ENCODE assay signal across 12 cellular contexts in the genomic region with DNA sequence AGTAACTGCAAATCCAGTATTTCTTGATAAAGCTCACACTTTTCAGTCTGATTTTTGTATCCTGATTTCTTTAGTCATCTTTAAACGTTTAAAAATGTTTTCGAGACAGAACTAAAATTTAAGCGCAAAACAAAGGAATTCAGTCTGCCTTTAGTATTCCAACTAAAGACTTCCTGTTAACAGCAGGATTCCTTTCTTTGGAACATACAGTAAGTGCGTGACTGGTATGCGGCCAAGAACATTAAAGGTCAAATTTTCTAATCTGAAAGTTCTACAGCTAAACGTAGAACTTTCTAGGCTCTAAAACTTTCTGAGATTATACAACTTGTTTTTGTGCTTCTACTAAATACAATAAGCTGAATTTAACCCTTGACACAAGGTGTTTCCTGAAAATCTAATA. TPM values are rescaled to one million over a fixed set of nuclear protein-coding genes. Genes with fewer than 3 reads are reported as not detected.
DNase-seq lines count a peak whose midpoint lies in the region; ATAC-seq, FAIRE-seq and TF ChIP-seq lines count a peak whose summit lies in the region.
"Had no signal": no experiment of that assay in that cellular context is flagged by ENCODE, and none has a peak within 500 bp of the region (broad histone marks: within the 10 kb centered on the region; RNA-seq: fewer than 3 reads in every experiment).

No MANE protein-coding gene starts in this region.

- no peaks in the 10 kb centered on the region for H3K9me3 ChIP-seq in IMR-90 (ENCODE audit: control insufficient read depth, insufficient read depth, low read length)
- H3K9me3 ChIP-seq in H1 (ENCODE audit: insufficient read depth in 2 of 2, low read depth in 1 of 2, low read length in 1 of 2): no peaks in the 10 kb centered on the region
- H3K9me3 ChIP-seq in subcutaneous abdominal adipose tissue (ENCODE audit: control insufficient read depth in 5 of 5, low read length in 5 of 5): no peaks in the 10 kb centered on the region

- H3K23me2 ChIP-seq in H1 (ENCODE audit: low read depth, low read length): no peaks in the 10 kb centered on the region

- TF ChIP-seq POLR2A in IMR-90 (IDR thresholded peaks at IDR 0.05; ENCODE audit: low read depth, low read length) (no peak), H1 (IDR thresholded peaks at IDR 0.05; ENCODE audit: control extremely low read depth in 1 of 2, low read depth in 2 of 2, low read length in 2 of 2) (no peak)

- H2BK12ac ChIP-seq in H1 (ENCODE audit: low read depth, low read length): no peak overlapping the region

- no peak overlapping the region for H2AK5ac ChIP-seq in IMR-90 (ENCODE audit: low read depth, low read length)
- no peak overlapping the region for H2AK5ac ChIP-seq in H1 (ENCODE audit: low read depth, low read length)

- H3K18ac ChIP-seq in IMR-90 (ENCODE audit: low read depth, low read length) (no peak overlapping the region), H1 (ENCODE audit: extremely low read depth, low read length) (no peak overlapping the region)

- intact Hi-C loops in IMR-90 (cut with micrococcal nuclease): loop anchor here (10.0 kb wide), 1 partner anchor 277 kb away; no protein-coding TSS in a partner anchor

- peak overlapping the region; percentile 50 for H3K4me2 ChIP-seq in IMR-90 (ENCODE audit: low read depth, low read length)
- peak overlapping the region in 1 of 2 experiments; percentile 37; a peak in 2 of 4 replicates for H3K4me2 ChIP-seq in H1 (ENCODE audit: insufficient read depth in 1 of 2, low read depth in 2 of 2, low read length in 2 of 2)

- BruUV-seq in IMR-90 (replicated peaks; lab: Mats Ljungman, UMichigan): no TSS peak

- WGBS in IMR-90 (ENCODE audit: extremely low coverage in 2 of 2, insufficient read length in 1 of 2), 2 experiments: 40% methylated on average over 2 of the region's 6 CpGs; no CpG with 5 or more reads in 1 of the 2 experiments
- 20% methylated on average over 6 of the region's 6 CpGs; no CpG with 5 or more reads in 1 of the 2 experiments for WGBS in H1 (ENCODE audit: extremely low coverage in 1 of 2, insufficient coverage in 1 of 2, insufficient read length in 1 of 2, insufficient replicate concordance in 2 of 2, low coverage in 1 of 2, low lambda C conversion rate in 2 of 2, missing lambda C conversion rate in 1 of 2), 2 experiments

- FAIRE-seq in H1 (lab: Jason Lieb, UNC): peak; percentile 68
- FAIRE-seq: G401.6 had no signal

- H4K5ac ChIP-seq in IMR-90 (ENCODE audit: low read depth, low read length) (no peak overlapping the region), H1 (ENCODE audit: insufficient read length, low read depth, low read length) (no peak overlapping the region)

- POLR2A ChIA-PET in IMR-90 (lab: Charles Lee; ENCODE audit: unreplicated experiment): no interaction called here
- POLR2A ChIA-PET in H1 (lab: Charles Lee; ENCODE audit: partially characterized antibody): interaction anchor here (0.5 to 6.8 kb wide), 7 partner anchors 8 to 98 kb away, joined by 3 to 70 read pairs (median 7); partner anchors contain the start of genes ATL1 and SAV1

- no peak overlapping the region for H2AFZ ChIP-seq in IMR-90 (replicated peaks; ENCODE audit: low read length, poor library complexity)
- H2AFZ ChIP-seq in H1 (ENCODE audit: low read length): no peak overlapping the region

- H3K9ac ChIP-seq in IMR-90 (ENCODE audit: low read depth, low read length) (0 out of 2 replicates have a peak overlapping the region, but pooled peaks have one; percentile 29), H1 (replicated peaks in 1 of 4; ENCODE audit: extremely low read depth in 1 of 4, low read depth in 3 of 4, low read length in 3 of 4) (no peak overlapping the region), subcutaneous abdominal adipose tissue (ENCODE audit: low read length in 5 of 5) (peak overlapping the region; percentile 2 to 44 (median 21))

- dilution Hi-C loops in IMR-90 (cut with HindIII; ENCODE audit: low sequenced_read_pairs, unreplicated experiment): no loop called here

- TF ChIP-seq CTCF in IMR-90 (conservative IDR thresholded peaks at IDR 0.05; ENCODE audit: low read depth, low read length): no peak
- no peak for TF ChIP-seq CTCF in H1 (IDR thresholded peaks at IDR 0.05; ENCODE audit: control extremely low read depth in 1 of 3, insufficient read depth in 1 of 3, low read depth in 1 of 3, low read length in 3 of 3)

- H3K23ac ChIP-seq in IMR-90 (ENCODE audit: low read depth, low read length) (peak overlapping the region; percentile 41; the same call in 1 of the 2 replicates), H1 (ENCODE audit: insufficient read length) (no peak overlapping the region)

- peaks cover 9% of the 10 kb centered on the region for H3K36me3 ChIP-seq in IMR-90 (ENCODE audit: control insufficient read depth, insufficient read depth, low read length)
- H3K36me3 ChIP-seq in H1 (ENCODE audit: control insufficient read depth in 2 of 4, insufficient read depth in 4 of 4, low read length in 3 of 4): peaks cover 2 to 12% (median 10%) of the 10 kb centered on the region in 4 experiments; a peak in 4 of 8 replicates
- peaks cover 0 to 9% (median 6%) of the 10 kb centered on the region in 5 donors for H3K36me3 ChIP-seq in subcutaneous abdominal adipose tissue (ENCODE audit: control insufficient read depth in 5 of 5, insufficient read depth in 5 of 5, low read length in 5 of 5)

- H2BK15ac ChIP-seq in IMR-90 (ENCODE audit: low read depth, low read length): no peak overlapping the region
- no peak overlapping the region for H2BK15ac ChIP-seq in H1 (ENCODE audit: low read length)

- ATAC-seq in IMR-90 (ENCODE audit: low read depth) (peak; percentile 71), GM19452 (IDR thresholded peaks at IDR 0.05; ENCODE audit: unreplicated experiment) (no peak)
- ATAC-seq: effector memory CD8-positive, alpha-beta T cell had no signal

- H2BK5ac ChIP-seq in IMR-90 (ENCODE audit: low read depth, low read length, poor library complexity, severe bottlenecking): peak overlapping the region; percentile 44
- no peak overlapping the region for H2BK5ac ChIP-seq in H1 (ENCODE audit: low read depth, low read length)

- H3K14ac ChIP-seq in IMR-90 (replicated peaks; ENCODE audit: low read depth, low read length) (no peak overlapping the region), H1 (ENCODE audit: insufficient read length) (no peak overlapping the region)

- H2BK20ac ChIP-seq in IMR-90 (ENCODE audit: low read depth, low read length): no peak overlapping the region
- no peak overlapping the region for H2BK20ac ChIP-seq in H1 (ENCODE audit: low read length)

- H3K27me3 ChIP-seq in IMR-90 (ENCODE audit: control insufficient read depth, insufficient read depth, low read length) (no peaks in the 10 kb centered on the region), H1 (replicated peaks in 1 of 4; ENCODE audit: control insufficient read depth in 3 of 4, extremely low read depth in 1 of 4, insufficient read depth in 3 of 4, low read length in 3 of 4) (no peaks in the 10 kb centered on the region), subcutaneous abdominal adipose tissue (ENCODE audit: control insufficient read depth in 5 of 5, insufficient read depth in 4 of 5, low read length in 5 of 5) (no peaks in the 10 kb centered on the region)

- in situ Hi-C loops in IMR-90 (cut with MboI; ENCODE audit: low sequenced_read_pairs): no loop called here

- H3K9me1 ChIP-seq in IMR-90 (ENCODE audit: insufficient read depth, low read length): no peaks in the 10 kb centered on the region

- H3K56ac ChIP-seq in IMR-90 (ENCODE audit: extremely low read depth, insufficient read depth, low read length) (no peak overlapping the region), H1 (replicated peaks; ENCODE audit: insufficient read length, low read depth, low read length) (no peak overlapping the region)

- H4K20me1 ChIP-seq in IMR-90 (ENCODE audit: insufficient read depth, low read length) (peaks cover 11% of the 10 kb centered on the region; the same call in 1 of the 2 replicates), H1 (replicated peaks in 1 of 2; ENCODE audit: control insufficient read depth in 1 of 2, insufficient read depth in 2 of 2, low read length in 2 of 2) (peaks cover 0 to 4% of the 10 kb centered on the region in 2 experiments)

- H3K79me1 ChIP-seq in IMR-90 (ENCODE audit: low read depth in 1 of 2, low read length in 2 of 2) (peaks cover 27 to 72% of the 10 kb centered on the region in 2 experiments), H1 (ENCODE audit: low read depth, low read length) (no peaks in the 10 kb centered on the region; the same call in 1 of the 2 replicates)

- H3K4me3 ChIP-seq in IMR-90 (ENCODE audit: insufficient read depth, low read depth, low read length): no peak overlapping the region
- H3K4me3 ChIP-seq in H1 (ENCODE audit: extremely low read depth in 1 of 4, insufficient read depth in 2 of 4, low read depth in 3 of 4, low read length in 4 of 4): peak overlapping the region in 1 of 4 experiments; percentile 41; a peak in 2 of 8 replicates
- peak overlapping the region in 3 of 5 donors; percentile 19 to 36 (median 30) for H3K4me3 ChIP-seq in subcutaneous abdominal adipose tissue (ENCODE audit: low read depth in 1 of 5, low read length in 5 of 5)

- no peak overlapping the region for H2AK9ac ChIP-seq in IMR-90 (replicated peaks; ENCODE audit: low read depth, low read length, poor library complexity)

- TF ChIP-seq RAD21 in IMR-90 (IDR thresholded peaks at IDR 0.05; ENCODE audit: low read length) (no peak), H1 (IDR thresholded peaks at IDR 0.05 in 1 of 2, conservative IDR thresholded peaks at IDR 0.05 in 1 of 2; ENCODE audit: low read depth in 2 of 2, low read length in 2 of 2) (no peak)

- TF ChIP-seq EP300 in H1 (IDR thresholded peaks at IDR 0.05; ENCODE audit: borderline replicate concordance in 1 of 2, low read depth in 2 of 2, low read length in 2 of 2): no peak

- H3K79me2 ChIP-seq in H1 (ENCODE audit: control insufficient read depth in 1 of 2, insufficient read depth in 2 of 2, low read length in 2 of 2): peaks cover 8 to 95% of the 10 kb centered on the region in 2 experiments

- H4K8ac ChIP-seq in IMR-90 (ENCODE audit: low read depth in 2 of 2, low read length in 2 of 2) (peak overlapping the region in 1 of 2 experiments; percentile 5; a peak in 2 of 4 replicates), H1 (ENCODE audit: extremely low read depth, insufficient read depth, low read length) (no peak overlapping the region)

- H2BK120ac ChIP-seq in IMR-90 (ENCODE audit: low read depth, low read length) (no peak overlapping the region), H1 (replicated peaks; ENCODE audit: low read depth, low read length) (no peak overlapping the region)

- H4K91ac ChIP-seq in IMR-90 (ENCODE audit: insufficient read depth, low read depth, low read length) (no peak overlapping the region), H1 (replicated peaks; ENCODE audit: insufficient read length, low read length) (no peak overlapping the region)

- CTCF ChIA-PET in IMR-90 (lab: Yijun Ruan, JAX): interaction anchor here (1.0 kb wide), 1 partner anchor 39 kb away, joined by 3 read pairs; no protein-coding TSS in a partner anchor
- CTCF ChIA-PET in H1 (lab: Charles Lee; ENCODE audit: partially characterized antibody): interaction anchor here (1.2 kb wide), 1 partner anchor 30 kb away, joined by 4 read pairs; no protein-coding TSS in a partner anchor

- H3K4ac ChIP-seq in IMR-90 (ENCODE audit: low read depth, low read length): no peak overlapping the region
- H3K4ac ChIP-seq in H1 (replicated peaks; ENCODE audit: insufficient read length, low read depth, low read length): no peak overlapping the region

- peak; percentile 72 for DNase-seq in IMR-90
- no peak for DNase-seq in H1 (ENCODE audit: low read depth in 1 of 2, low spot score in 2 of 2)
- peak; percentile 14 for DNase-seq in kidney glomerular epithelial cell (lab: John Stamatoyannopoulos, UW)
- DNase-seq in cerebellar nuclear complex (lab: John Stamatoyannopoulos, UW): no peak
- DNase-seq in NCI-H2227 treated with DMSO at 0.1 percent for 48 hours (lab: John Stamatoyannopoulos, UW): no peak
- no peak for DNase-seq in putamen (ENCODE audit: low spot score)
- DNase-seq: effector memory CD8-positive, alpha-beta T cell; RPMI8226; stimulated activated CD8-positive, alpha-beta memory T cell treated with anti-CD3 and anti-CD28 coated beads, Interleukin-4, amount 100 ng/mL, for 48 hours had no signal

- H3K27ac ChIP-seq in IMR-90 (ENCODE audit: insufficient read depth, low read length) (peak overlapping the region; percentile 83; the same call in 1 of the 2 replicates), H1 (ENCODE audit: low read depth, low read length) (no peak overlapping the region), subcutaneous abdominal adipose tissue (ENCODE audit: low read depth, low read length) (peak overlapping the region; percentile 79)

- peaks cover 3% of the 10 kb centered on the region; the same call in 1 of the 2 replicates for H3K4me1 ChIP-seq in IMR-90 (ENCODE audit: control insufficient read depth, insufficient read depth, low read length)
- H3K4me1 ChIP-seq in H1 (replicated peaks in 1 of 4; ENCODE audit: control insufficient read depth in 3 of 4, insufficient read depth in 4 of 4, low read length in 3 of 4): peaks cover 0 to 5% (median 1%) of the 10 kb centered on the region in 4 experiments; a peak in 3 of 7 replicates
- H3K4me1 ChIP-seq in subcutaneous abdominal adipose tissue (ENCODE audit: control insufficient read depth in 5 of 5, insufficient read depth in 5 of 5, low read length in 5 of 5): peaks cover 4 to 36% (median 21%) of the 10 kb centered on the region in 5 donors

RNA-seq across cellular contexts. Expression of gene SAV1, which starts 9.9 kb away (rescaled TPM):
- total RNA-seq in IMR-90 (2012; rRNA removed): 18.8 and 25.0 TPM in 2 replicates
- polyA plus RNA-seq in IMR-90 (2012; rRNA removed): 14.7 and 17.0 TPM in 2 replicates
- polyA plus RNA-seq in IMR-90 (2012; cell fraction: cytosol; rRNA removed): 5.3 and 10.8 TPM in 2 replicates
- 8.1 and 8.3 TPM in 2 replicates for polyA plus RNA-seq in IMR-90 (2012; cell fraction: nucleus; rRNA removed; ENCODE audit: low replicate concordance)
- 72.5 and 78.3 TPM in 2 replicates for total RNA-seq in H1 (2021; fragmentation: NEBNext Ultra II Directional; extraction: Animal tissue kit (Norgen Biotek cat#: 25700))
- polyA plus RNA-seq in H1 (2011; rRNA removed): 11.5 and 15.9 TPM in 2 replicates
- polyA plus RNA-seq in H1 (2011; cell fraction: cytosol; rRNA removed): 23.0 TPM
- 13.7 TPM for polyA plus RNA-seq in H1 (2011; cell fraction: nucleus; rRNA removed)
- polyA plus RNA-seq in H1 (2012, experiment 1 of 2): 26.1 to 52.9 TPM (median 34.0 TPM) in 4 replicates
- 11.1 TPM for polyA plus RNA-seq in H1 (2012, experiment 2 of 2)
- 60.3 TPM for polyA plus RNA-seq in H1 (2013, experiment 1 of 2)
- 56.8 TPM for polyA plus RNA-seq in H1 (2013, experiment 2 of 2)
- polyA minus RNA-seq in H1 (2011; rRNA and poly(A)+ RNA removed): 24.0 and 29.6 TPM in 2 replicates
- polyA minus RNA-seq in H1 (2011; cell fraction: cytosol; rRNA and poly(A)+ RNA removed): 19.4 TPM
- 42.9 TPM for polyA minus RNA-seq in H1 (2011; cell fraction: nucleus; rRNA and poly(A)+ RNA removed)

Comparison
In these comparisons a context has a peak if more than half of its experiments do, and no peak if none do; other contexts are left out.
1. DNase-seq: peak in IMR-90 (single experiment) and kidney glomerular epithelial cell (single experiment); none in H1 (0 of 2), cerebellar nuclear complex (0 of 2), NCI-H2227 treated with DMSO at 0.1 percent for 48 hours (single experiment) and putamen (single experiment).
2. H3K9ac ChIP-seq: peak in IMR-90 (single experiment) and subcutaneous abdominal adipose tissue (5 of 5); none in H1 (0 of 4).